8 cellular contexts compared by ENCODE assay signal in the genomic region with DNA sequence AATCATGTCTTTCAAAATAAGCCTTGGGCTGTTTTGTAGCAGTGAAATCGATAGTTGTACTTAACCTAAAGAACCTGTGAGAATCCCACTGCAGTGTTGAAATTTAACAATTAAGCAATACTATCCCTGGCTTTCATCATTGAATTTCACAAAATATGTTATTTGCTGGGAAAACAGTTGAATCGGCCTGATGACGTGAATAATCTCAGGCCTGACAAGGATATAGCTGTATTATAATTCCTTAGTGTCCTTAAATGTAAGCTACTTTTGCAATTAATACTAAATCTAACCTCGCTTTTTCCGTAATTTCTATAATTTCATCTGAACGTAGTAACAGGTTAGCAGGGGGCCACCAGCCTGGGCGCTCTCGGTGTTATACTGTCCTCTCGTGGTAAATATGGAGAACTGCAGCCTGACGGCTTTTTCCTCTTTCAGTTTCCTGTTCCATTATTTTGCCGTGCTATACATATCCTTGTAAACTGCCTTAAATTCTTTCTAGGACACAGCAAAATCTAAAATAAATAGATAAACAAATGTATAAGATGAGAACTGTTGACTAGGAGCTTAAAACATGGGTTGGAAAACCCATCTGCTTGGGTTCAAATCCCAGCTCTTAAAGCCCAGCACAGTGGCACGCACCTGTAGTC. TPM values are rescaled to one million over a fixed set of nuclear protein-coding genes. Genes with fewer than 3 reads are reported as not detected.
DNase-seq lines count a peak whose midpoint lies in the region; ATAC-seq and TF ChIP-seq lines count a peak whose summit lies in the region.

No MANE protein-coding gene starts in this region.

- intact Hi-C loops in ovary (cut with DNase I): loop anchor here (5.0 kb wide), 2 partner anchors 689 to 694 kb away; no protein-coding TSS in a partner anchor
- intact Hi-C loops in uterus (cut with DNase I; ENCODE audit: low total_unique reads): loop anchor here (10.0 kb wide), 1 partner anchor 691 kb away; no protein-coding TSS in a partner anchor

- WGBS in ovary, 3 donors: 13 to 16% (median 13%) methylated on average over 12 of the region's 12 CpGs

- H3K36me3 ChIP-seq in CD8-positive, alpha-beta memory T cell (ENCODE audit: insufficient read depth, low read length): no peaks in the 10 kb centered on the region
- H3K36me3 ChIP-seq in ovary (no peaks in the 10 kb centered on the region), uterus (no peaks in the 10 kb centered on the region)

- peak overlapping the region in 4 of 8 donors; percentile 4 to 48 (median 30) for H3K27ac Mint-ChIP-seq in CD8-positive, alpha-beta memory T cell

- TF ChIP-seq POLR2A in ovary (IDR thresholded peaks at IDR 0.05) (peak; percentile 11), uterus (IDR thresholded peaks at IDR 0.05) (no peak)

- H3K4me1 Mint-ChIP-seq in CD8-positive, alpha-beta memory T cell: peaks cover 8 to 10% (median 8%) of the 10 kb centered on the region in 3 donors

- H3K27me3 ChIP-seq in CD8-positive, alpha-beta memory T cell (ENCODE audit: insufficient read depth, low read length, poor library complexity, severe bottlenecking): no peaks in the 10 kb centered on the region
- H3K27me3 ChIP-seq in foreskin keratinocyte (no peaks in the 10 kb centered on the region), ovary (no peaks in the 10 kb centered on the region), uterus (no peaks in the 10 kb centered on the region)

- no peak for TF ChIP-seq EP300 in ovary (IDR thresholded peaks at IDR 0.05)

- TF ChIP-seq CTCF in RWPE1 (conservative IDR thresholded peaks at IDR 0.05; ENCODE audit: low read depth) (peak; percentile 100), foreskin keratinocyte (conservative IDR thresholded peaks at IDR 0.05) (peak; percentile 99), ovary (IDR thresholded peaks at IDR 0.05) (peak; percentile 100), uterus (IDR thresholded peaks at IDR 0.05) (peak; percentile 95 to 100 (median 100))

- H3K36me3 Mint-ChIP-seq in CD8-positive, alpha-beta memory T cell: no peaks in the 10 kb centered on the region

- H3K27ac ChIP-seq in CD8-positive, alpha-beta memory T cell (ENCODE audit: low read depth, low read length): peak overlapping the region; percentile 43
- no peak overlapping the region for H3K27ac ChIP-seq in RWPE1
- no peak overlapping the region for H3K27ac ChIP-seq in foreskin keratinocyte
- peak overlapping the region in 1 of 2 donors; percentile 8 for H3K27ac ChIP-seq in ovary
- peak overlapping the region in 1 of 2 donors; percentile 57 for H3K27ac ChIP-seq in uterus

- H3K4me3 Mint-ChIP-seq in CD8-positive, alpha-beta memory T cell: peak overlapping the region in 6 of 7 donors; percentile 57 to 77 (median 66)

- DNase-seq in CD8-positive, alpha-beta memory T cell: peak; percentile 28 to 66 (median 46)
- DNase-seq in HUDEP-2 (lab: John Stamatoyannopoulos, UW; ENCODE audit: unreplicated experiment in 76 of 76) (peak in 44 of 76 experiments; percentile 11 to 64 (median 32)), RWPE1 (ENCODE audit: low spot score) (peak; percentile 64), foreskin keratinocyte (peak in 1 of 2 donors; percentile 20), ovary (peak; percentile 41 to 71 (median 66)), uterus (peak; percentile 60 to 64)
- DNase-seq in activated effector memory CD4-positive, alpha-beta T cell treated with anti-CD3 and anti-CD28 coated beads, Interleukin-2, amount 50 U/mL, for 16 hours: peak; percentile 80

- H3K4me1 ChIP-seq in CD8-positive, alpha-beta memory T cell (ENCODE audit: insufficient read depth, low read length): no peaks in the 10 kb centered on the region
- no peaks in the 10 kb centered on the region for H3K4me1 ChIP-seq in foreskin keratinocyte
- H3K4me1 ChIP-seq in ovary (ENCODE audit: insufficient read depth): peaks cover 1% of the 10 kb centered on the region
- H3K4me1 ChIP-seq in uterus: no peaks in the 10 kb centered on the region

- POLR2A ChIA-PET in CD8-positive, alpha-beta memory T cell (lab: Charles Lee): interaction anchor here (0.6 kb wide), 1 partner anchor 690 kb away, joined by 3 read pairs; no protein-coding TSS in a partner anchor
- POLR2A ChIA-PET in RWPE1 (lab: Yijun Ruan, JAX; ENCODE audit: low non-redundant PET): no interaction called here

- peak overlapping the region; percentile 22 for H3K4me3 ChIP-seq in CD8-positive, alpha-beta memory T cell (ENCODE audit: low read length)
- peak overlapping the region; percentile 28 for H3K4me3 ChIP-seq in ovary
- H3K4me3 ChIP-seq in uterus: peak overlapping the region in 1 of 2 donors; percentile 33

- CTCF ChIA-PET in CD8-positive, alpha-beta memory T cell (lab: Charles Lee): interaction anchor here (0.6 to 2.3 kb wide), 34 partner anchors 8 to 775 kb away, joined by 3 to 17 read pairs (median 5); no protein-coding TSS in a partner anchor
- CTCF ChIA-PET in RWPE1 (lab: Yijun Ruan, JAX): interaction anchor here (0.6 to 1.9 kb wide), 21 partner anchors 8 to 972 kb away, joined by 3 to 18 read pairs (median 3); no protein-coding TSS in a partner anchor

- peak; percentile 71 for ATAC-seq in GM19452 (IDR thresholded peaks at IDR 0.05; ENCODE audit: unreplicated experiment)
- ATAC-seq in foreskin keratinocyte: peak; percentile 71

- H3K9me3 Mint-ChIP-seq in CD8-positive, alpha-beta memory T cell: no peaks in the 10 kb centered on the region

- peaks cover 0 to under 1% of the 10 kb centered on the region in 2 donors for H3K27me3 Mint-ChIP-seq in CD8-positive, alpha-beta memory T cell

- H3K9me3 ChIP-seq in CD8-positive, alpha-beta memory T cell (ENCODE audit: low read length): no peaks in the 10 kb centered on the region
- H3K9me3 ChIP-seq in ovary (no peaks in the 10 kb centered on the region), uterus (no peaks in the 10 kb centered on the region)

RNA-seq across cellular contexts. Expression of a gene that starts 24.0 kb away (rescaled TPM):
- total RNA-seq in CD8-positive, alpha-beta memory T cell: 10 to 100 TPM; 18.8 to 21.7 TPM
- 0.69 TPM for polyA plus RNA-seq in CD8-positive, alpha-beta memory T cell
- total RNA-seq in foreskin keratinocyte: 8.1 and 11.3 TPM in 2 replicates
- polyA plus RNA-seq in foreskin keratinocyte: 10.3 and 14.2 TPM in 2 replicates
- total RNA-seq in ovary: under 1 TPM in 4 of 7 donors, not detected in 3; 0.25 to 0.60 (median 0.43) TPM
- under 1 TPM; 0.35 to 0.75 TPM for polyA plus RNA-seq in ovary
- 1 to 10 TPM in 1 of 4 donors, not detected in 3; 2.4 TPM for total RNA-seq in uterus
